ENCODE assay signal across 9 cellular contexts in genomic region chr3:45592830-45593707, GRCh38. TPM values are rescaled to one million over a fixed set of nuclear protein-coding genes. Genes with fewer than 3 reads are reported as not detected.
DNase-seq lines count a peak whose midpoint lies in the region; ATAC-seq, FAIRE-seq and TF ChIP-seq lines count a peak whose summit lies in the region.
"Had no signal": no experiment of that assay in that cellular context is flagged by ENCODE, and none has a peak within 500 bp of the region (broad histone marks: within the 10 kb centered on the region; RNA-seq: fewer than 3 reads in every experiment).

No MANE protein-coding gene starts in this region.

- TF ChIP-seq POLR2A in H1 (IDR thresholded peaks at IDR 0.05; ENCODE audit: control extremely low read depth in 1 of 2, low read depth in 2 of 2, low read length in 2 of 2), result no peak

- no peak for TF ChIP-seq EP300 in H1 (IDR thresholded peaks at IDR 0.05; ENCODE audit: borderline replicate concordance in 1 of 2, low read depth in 2 of 2, low read length in 2 of 2)

- peak overlapping the region; percentile 77; the same call in 1 of the 2 replicates for H2AFZ ChIP-seq in H1 (ENCODE audit: low read length)

- peak overlapping the region; percentile 58 for H2BK120ac ChIP-seq in H1 (replicated peaks; ENCODE audit: low read depth, low read length)

- H3K27me3 Mint-ChIP-seq in Caco-2 (ENCODE audit: insufficient read depth, unreplicated experiment), result no peaks in the 10 kb centered on the region
- H3K27me3 Mint-ChIP-seq in activated CD8-positive, alpha-beta memory T cell treated with anti-CD3 and anti-CD28 coated beads, Interleukin-2, amount 10 ng/mL, durations not matched to agents 7 days and 5 days, result peaks cover 6% of the 10 kb centered on the region

- no peaks in the 10 kb centered on the region; the same call in 1 of the 2 replicates for H3K36me3 ChIP-seq in Caco-2 (ENCODE audit: control insufficient read depth, insufficient read depth, low read length)
- no peaks in the 10 kb centered on the region for H3K36me3 ChIP-seq in H1 (ENCODE audit: control insufficient read depth in 2 of 4, insufficient read depth in 4 of 4, low read length in 3 of 4)

- H3K27ac ChIP-seq in H1 (ENCODE audit: low read depth, low read length), result no peak overlapping the region

- no peak overlapping the region for H3K14ac ChIP-seq in H1 (ENCODE audit: insufficient read length)

- H4K20me1 ChIP-seq in H1 (replicated peaks in 1 of 2; ENCODE audit: control insufficient read depth in 1 of 2, insufficient read depth in 2 of 2, low read length in 2 of 2), result peaks cover 4 to 9% of the 10 kb centered on the region in 2 experiments

- no TSS peak for BruUV-seq in Caco-2 (replicated peaks; lab: Mats Ljungman, UMichigan)

- no peaks in the 10 kb centered on the region for H3K9me3 ChIP-seq in Caco-2
- H3K9me3 ChIP-seq in H1 (ENCODE audit: insufficient read depth in 2 of 2, low read depth in 1 of 2, low read length in 1 of 2), result peaks cover 7 to 11% of the 10 kb centered on the region in 2 experiments; a peak in 2 of 4 replicates

- peak overlapping the region; percentile 85 for H3K27ac Mint-ChIP-seq in Caco-2 (ENCODE audit: unreplicated experiment)
- peak overlapping the region; percentile 78 for H3K27ac Mint-ChIP-seq in activated CD8-positive, alpha-beta memory T cell treated with anti-CD3 and anti-CD28 coated beads, Interleukin-2, amount 10 ng/mL, durations not matched to agents 7 days and 5 days

- peak overlapping the region; percentile 94; the same call in 1 of the 2 replicates for H4K8ac ChIP-seq in H1 (ENCODE audit: extremely low read depth, insufficient read depth, low read length)

- CTCF ChIA-PET in Caco-2 (lab: Charles Lee), result interaction anchor here (0.6 to 1.0 kb wide), 2 partner anchors 64 to 67 kb away, joined by 3 to 4 read pairs; no protein-coding TSS in a partner anchor
- CTCF ChIA-PET in activated CD8-positive, alpha-beta memory T cell treated with anti-CD3 and anti-CD28 coated beads, Interleukin-2, amount 10 ng/mL, durations not matched to agents 7 days and 5 days (lab: Charles Lee), result interaction anchor here (0.7 to 2.2 kb wide), 8 partner anchors 10 to 161 kb away, joined by 3 to 14 read pairs (median 4); no protein-coding TSS in a partner anchor
- CTCF ChIA-PET in H1 (lab: Charles Lee; ENCODE audit: partially characterized antibody), result interaction anchor here (0.7 to 3.5 kb wide), 8 partner anchors 9 to 319 kb away, joined by 3 to 23 read pairs (median 4); no protein-coding TSS in a partner anchor

- intact Hi-C loops in Caco-2 (cut with micrococcal nuclease; ENCODE audit: unreplicated experiment), result loop anchor here (1.0 to 5.0 kb wide), 3 partner anchors 44 to 72 kb away; no protein-coding TSS in a partner anchor

- no peak overlapping the region for H3K23ac ChIP-seq in H1 (ENCODE audit: insufficient read length)

- ATAC-seq in HG03432 (IDR thresholded peaks at IDR 0.05; ENCODE audit: unreplicated experiment) (peak; percentile 25), HG02885 (IDR thresholded peaks at IDR 0.05; ENCODE audit: poor library complexity, unreplicated experiment) (no peak)
- peak; percentile 48 for ATAC-seq in activated CD8-positive, alpha-beta memory T cell treated with anti-CD3 and anti-CD28 coated beads, Interleukin-2, amount 10 ng/mL, durations not matched to agents 7 days and 5 days

- peak overlapping the region; percentile 67; the same call in 1 of the 2 replicates for H2BK15ac ChIP-seq in H1 (ENCODE audit: low read length)

- H3K4me1 ChIP-seq in Caco-2 (peaks cover 19% of the 10 kb centered on the region), H1 (replicated peaks in 1 of 4; ENCODE audit: control insufficient read depth in 3 of 4, insufficient read depth in 4 of 4, low read length in 3 of 4) (peaks cover 0 to 20% (median 10%) of the 10 kb centered on the region in 4 experiments; a peak in 6 of 7 replicates)

- 7% methylated on average over 33 of the region's 35 CpGs; no CpG with 5 or more reads in 1 of the 2 experiments for WGBS in H1 (ENCODE audit: extremely low coverage in 1 of 2, insufficient coverage in 1 of 2, insufficient read length in 1 of 2, insufficient replicate concordance in 2 of 2, low coverage in 1 of 2, low lambda C conversion rate in 2 of 2, missing lambda C conversion rate in 1 of 2), 2 experiments

- DNase-seq in Caco-2, result peak; percentile 94 to 95
- DNase-seq in NOMO-1 (lab: John Stamatoyannopoulos, UW; ENCODE audit: unreplicated experiment in 2 of 2), result peak; percentile 84 to 92
- peak; percentile 87 for DNase-seq in activated CD8-positive, alpha-beta memory T cell treated with anti-CD3 and anti-CD28 coated beads, Interleukin-2, amount 10 ng/mL, durations not matched to agents 7 days and 5 days
- DNase-seq in H1 (ENCODE audit: low read depth in 1 of 2, low spot score in 2 of 2), result peak; percentile 70 to 94
- peak; percentile 96 for DNase-seq in medulla oblongata (ENCODE audit: extremely low spot score)
- DNase-seq in stimulated activated CD4-positive, alpha-beta T cell treated with anti-CD3 and anti-CD28 coated beads, TNF-alpha, amount 100 ng/mL, for 4 hours (ENCODE audit: low read depth in 3 of 3), result peak; percentile 23 to 35 (median 30)

- peak overlapping the region; percentile 66 for H3K4ac ChIP-seq in H1 (replicated peaks; ENCODE audit: insufficient read length, low read depth, low read length)

- peak overlapping the region; percentile 60 for H3K56ac ChIP-seq in H1 (replicated peaks; ENCODE audit: insufficient read length, low read depth, low read length)

- H3K4me2 ChIP-seq in H1 (ENCODE audit: insufficient read depth in 1 of 2, low read depth in 2 of 2, low read length in 2 of 2), result peak overlapping the region; percentile 82 to 92

- peak overlapping the region; percentile 60 for H4K91ac ChIP-seq in H1 (replicated peaks; ENCODE audit: insufficient read length, low read length)

- H3K9me3 Mint-ChIP-seq in Caco-2 (ENCODE audit: unreplicated experiment), result peaks cover 10% of the 10 kb centered on the region
- no peaks in the 10 kb centered on the region for H3K9me3 Mint-ChIP-seq in activated CD8-positive, alpha-beta memory T cell treated with anti-CD3 and anti-CD28 coated beads, Interleukin-2, amount 10 ng/mL, durations not matched to agents 7 days and 5 days (ENCODE audit: low read depth)

- peaks cover 7% of the 10 kb centered on the region; the same call in 1 of the 2 replicates for H3K23me2 ChIP-seq in H1 (ENCODE audit: low read depth, low read length)

- peaks cover 17% of the 10 kb centered on the region for H3K4me1 Mint-ChIP-seq in Caco-2 (ENCODE audit: low read depth, unreplicated experiment)
- peaks cover 42% of the 10 kb centered on the region for H3K4me1 Mint-ChIP-seq in activated CD8-positive, alpha-beta memory T cell treated with anti-CD3 and anti-CD28 coated beads, Interleukin-2, amount 10 ng/mL, durations not matched to agents 7 days and 5 days

- no peak overlapping the region for H2BK20ac ChIP-seq in H1 (ENCODE audit: low read length)

- H3K79me2 ChIP-seq in H1 (ENCODE audit: control insufficient read depth in 1 of 2, insufficient read depth in 2 of 2, low read length in 2 of 2), result peaks cover 0 to 30% of the 10 kb centered on the region in 2 experiments; a peak in 2 of 4 replicates

- H3K36me3 Mint-ChIP-seq in Caco-2 (ENCODE audit: insufficient read depth, unreplicated experiment), result peaks cover 11% of the 10 kb centered on the region
- peaks cover 16% of the 10 kb centered on the region for H3K36me3 Mint-ChIP-seq in activated CD8-positive, alpha-beta memory T cell treated with anti-CD3 and anti-CD28 coated beads, Interleukin-2, amount 10 ng/mL, durations not matched to agents 7 days and 5 days

- TF ChIP-seq RAD21 in H1 (IDR thresholded peaks at IDR 0.05 in 1 of 2, conservative IDR thresholded peaks at IDR 0.05 in 1 of 2; ENCODE audit: low read depth in 2 of 2, low read length in 2 of 2), result peak; percentile 77 to 81

- 0 out of 2 replicates have a peak overlapping the region, but pooled peaks have one; percentile 90 for H2BK12ac ChIP-seq in H1 (ENCODE audit: low read depth, low read length)

- peak; percentile 85 to 92 for TF ChIP-seq CTCF in Caco-2 (IDR thresholded peaks at IDR 0.05; ENCODE audit: insufficient read depth in 1 of 2, low read depth in 1 of 2, low read length in 1 of 2, severe bottlenecking in 1 of 2, unreplicated experiment in 1 of 2)
- TF ChIP-seq CTCF in H1 (IDR thresholded peaks at IDR 0.05; ENCODE audit: control extremely low read depth in 1 of 3, insufficient read depth in 1 of 3, low read depth in 1 of 3, low read length in 3 of 3), result peak in 2 of 3 experiments; percentile 81 to 90; a peak in 3 of 4 replicates

- peak overlapping the region in 2 of 4 experiments; percentile 48 to 80; a peak in 4 of 7 replicates for H3K9ac ChIP-seq in H1 (replicated peaks in 1 of 4; ENCODE audit: extremely low read depth in 1 of 4, low read depth in 3 of 4, low read length in 3 of 4)

- H3K4me3 Mint-ChIP-seq in Caco-2 (ENCODE audit: unreplicated experiment), result peak overlapping the region; percentile 83
- peak overlapping the region; percentile 93 for H3K4me3 Mint-ChIP-seq in activated CD8-positive, alpha-beta memory T cell treated with anti-CD3 and anti-CD28 coated beads, Interleukin-2, amount 10 ng/mL, durations not matched to agents 7 days and 5 days

- peak overlapping the region; percentile 94 for H3K18ac ChIP-seq in H1 (ENCODE audit: extremely low read depth, low read length)

- no peak overlapping the region for H2AK5ac ChIP-seq in H1 (ENCODE audit: low read depth, low read length)

- H3K4me3 ChIP-seq in Caco-2 (ENCODE audit: low read depth, low read length) (peak overlapping the region; percentile 80), H1 (ENCODE audit: extremely low read depth in 1 of 4, insufficient read depth in 2 of 4, low read depth in 3 of 4, low read length in 4 of 4) (peak overlapping the region; percentile 60 to 85 (median 74); a peak in 7 of 8 replicates)

- H2BK5ac ChIP-seq in H1 (ENCODE audit: low read depth, low read length), result 0 out of 2 replicates have a peak overlapping the region, but pooled peaks have one; percentile 28

- H3K27me3 ChIP-seq in Caco-2 (replicated peaks; ENCODE audit: control insufficient read depth, insufficient read depth, low read length) (no peaks in the 10 kb centered on the region), H1 (replicated peaks in 1 of 4; ENCODE audit: control insufficient read depth in 3 of 4, extremely low read depth in 1 of 4, insufficient read depth in 3 of 4, low read length in 3 of 4) (no peaks in the 10 kb centered on the region; a peak in 2 of 7 replicates)

- POLR2A ChIA-PET in Caco-2 (lab: Charles Lee), result interaction anchor here (0.7 kb wide), 1 partner anchor 8 kb away, joined by 4 read pairs; no protein-coding TSS in a partner anchor
- POLR2A ChIA-PET in H1 (lab: Charles Lee; ENCODE audit: partially characterized antibody), result interaction anchor here (0.6 kb wide), 1 partner anchor 47 kb away, joined by 3 read pairs; no protein-coding TSS in a partner anchor

- peak; percentile 60 for FAIRE-seq in H1 (lab: Jason Lieb, UNC)
- FAIRE-seq: endometrium had no signal

- H4K5ac ChIP-seq in H1 (ENCODE audit: insufficient read length, low read depth, low read length), result no peak overlapping the region

- H3K79me1 ChIP-seq in H1 (ENCODE audit: low read depth, low read length), result peaks cover 17% of the 10 kb centered on the region

RNA-seq across cellular contexts. Expression of gene LIMD1, which starts 1.5 kb away (rescaled TPM):
- 28.4 and 31.3 TPM in 2 replicates for total RNA-seq in Caco-2 (2022)
- 10 to 100 TPM; 47.7 to 65.2 TPM for total RNA-seq in activated CD8-positive, alpha-beta memory T cell treated with anti-CD3 and anti-CD28 coated beads, Interleukin-2, amount 10 ng/mL, durations not matched to agents 7 days and 5 days
- 29.7 and 33.6 TPM in 2 replicates for total RNA-seq in H1 (2021; fragmentation: NEBNext Ultra II Directional; extraction: Animal tissue kit (Norgen Biotek cat#: 25700))
- 11.4 and 13.5 TPM in 2 replicates for polyA plus RNA-seq in H1 (2011; rRNA removed)
- polyA plus RNA-seq in H1 (2011; cell fraction: cytosol; rRNA removed), result 12.3 TPM
- 28.9 TPM for polyA plus RNA-seq in H1 (2011; cell fraction: nucleus; rRNA removed)
- 11.8 to 21.0 TPM (median 15.1 TPM) in 4 replicates for polyA plus RNA-seq in H1 (2012, experiment 1 of 2)
- 6.2 TPM for polyA plus RNA-seq in H1 (2012, experiment 2 of 2)
- 9.1 TPM for polyA plus RNA-seq in H1 (2013, experiment 1 of 2)
- polyA plus RNA-seq in H1 (2013, experiment 2 of 2), result 8.6 TPM
- polyA minus RNA-seq in H1 (2011; rRNA and poly(A)+ RNA removed), result 59.1 and 59.3 TPM in 2 replicates
- polyA minus RNA-seq in H1 (2011; cell fraction: cytosol; rRNA and poly(A)+ RNA removed), result 23.7 TPM
- 26.6 TPM for polyA minus RNA-seq in H1 (2011; cell fraction: nucleus; rRNA and poly(A)+ RNA removed)

Comparison
In these comparisons a context has a peak if more than half of its experiments do, and no peak if none do; other contexts are left out.
1. DNase-seq: peak in every context shown above with its lines; median percentile 96 in medulla oblongata; 94 in Caco-2; 88 in NOMO-1; 87 in activated CD8-positive, alpha-beta memory T cell treated with anti-CD3 and anti-CD28 coated beads, Interleukin-2, amount 10 ng/mL, durations not matched to agents 7 days and 5 days; 82 in H1; 30 in stimulated activated CD4-positive, alpha-beta T cell treated with anti-CD3 and anti-CD28 coated beads, TNF-alpha, amount 100 ng/mL, for 4 hours.